Comparison of ENCODE assay signal across 1 cellular context in the genomic region with DNA sequence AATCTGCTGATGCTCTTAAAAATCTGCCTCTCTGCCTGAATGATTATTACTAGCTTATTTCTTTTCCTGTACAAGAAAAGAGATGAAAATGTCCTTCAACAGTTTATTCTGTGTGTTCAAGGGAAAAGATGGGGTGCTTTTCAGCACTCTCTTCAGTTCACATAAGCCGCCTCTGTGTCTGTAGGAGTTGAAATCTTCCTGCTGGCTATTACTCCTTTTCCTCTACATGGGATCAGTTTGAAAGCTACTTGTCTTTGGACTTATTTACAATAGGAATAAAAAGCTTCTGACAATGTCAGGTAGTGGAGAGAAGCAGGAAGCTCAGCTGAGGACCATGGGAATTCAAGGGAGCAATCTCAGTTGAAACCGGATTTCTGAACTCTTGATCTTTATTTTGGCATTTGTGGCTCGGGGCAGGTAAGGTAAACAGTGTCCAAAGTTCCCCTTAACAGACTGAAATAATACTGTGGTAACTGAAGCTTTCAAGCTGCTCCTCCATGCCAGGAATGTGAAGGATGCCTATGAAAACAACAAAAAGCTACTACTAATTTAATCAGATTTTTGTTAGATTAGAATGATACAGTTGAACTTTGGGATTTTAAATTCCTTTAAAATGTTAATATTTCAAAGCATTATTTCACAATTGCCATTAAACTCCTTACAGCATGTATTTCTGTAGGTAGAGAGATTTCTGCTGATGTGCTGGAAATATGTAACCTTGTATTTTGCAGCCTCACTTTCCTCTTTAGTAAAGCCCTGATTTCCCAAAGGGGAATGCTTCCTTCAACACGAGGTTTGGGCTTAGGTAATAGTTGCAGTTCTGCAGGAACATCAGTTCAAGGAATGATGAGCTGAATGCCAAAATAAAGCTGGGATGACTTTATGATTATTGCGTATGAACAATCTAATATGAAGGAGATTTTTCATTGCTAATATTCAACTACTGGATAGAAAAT.
A peak's percentile ranks its signal among the peaks of the same experiment; 100 is the strongest.
TF ChIP-seq lines count a peak whose summit lies in the region.

No MANE protein-coding gene starts in this region.

TF ChIP-seq in HepG2, 621 proteins besides CTCF, POLR2A, EP300 and RAD21 (continued from another document and continues in another):
- TF ChIP-seq SNAPC4 (CRISPR knock-in tag; IDR thresholded peaks at IDR 0.05) = no peak
- TF ChIP-seq MBNL3 (CRISPR knock-in tag; conservative IDR thresholded peaks at IDR 0.05) = no peak
- TF ChIP-seq ZNF343 (CRISPR knock-in tag; IDR thresholded peaks at IDR 0.05) = no peak
- TF ChIP-seq NR2C2 (CRISPR knock-in tag; IDR thresholded peaks at IDR 0.05; ENCODE audit: borderline replicate concordance) = peak; percentile 2; the same call in 1 of the 2 replicates
- no peak for TF ChIP-seq RBFOX2 (IDR thresholded peaks at IDR 0.05; ENCODE audit: low read depth, low read length)
- TF ChIP-seq ZMAT5 (CRISPR knock-in tag; IDR thresholded peaks at IDR 0.05; ENCODE audit: borderline replicate concordance, low read depth) = no peak
- TF ChIP-seq CC2D1A (CRISPR knock-in tag; IDR thresholded peaks at IDR 0.05) = no peak
- no peak for TF ChIP-seq GPBP1L1 (CRISPR knock-in tag; IDR thresholded peaks at IDR 0.05)
- TF ChIP-seq ZNF17 (CRISPR knock-in tag; IDR thresholded peaks at IDR 0.05) = no peak
- TF ChIP-seq, protein P1, sequence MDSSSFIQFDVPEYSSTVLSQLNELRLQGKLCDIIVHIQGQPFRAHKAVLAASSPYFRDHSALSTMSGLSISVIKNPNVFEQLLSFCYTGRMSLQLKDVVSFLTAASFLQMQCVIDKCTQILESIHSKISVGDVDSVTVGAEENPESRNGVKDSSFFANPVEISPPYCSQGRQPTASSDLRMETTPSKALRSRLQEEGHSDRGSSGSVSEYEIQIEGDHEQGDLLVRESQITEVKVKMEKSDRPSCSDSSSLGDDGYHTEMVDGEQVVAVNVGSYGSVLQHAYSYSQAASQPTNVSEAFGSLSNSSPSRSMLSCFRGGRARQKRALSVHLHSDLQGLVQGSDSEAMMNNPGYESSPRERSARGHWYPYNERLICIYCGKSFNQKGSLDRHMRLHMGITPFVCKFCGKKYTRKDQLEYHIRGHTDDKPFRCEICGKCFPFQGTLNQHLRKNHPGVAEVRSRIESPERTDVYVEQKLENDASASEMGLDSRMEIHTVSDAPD (CRISPR knock-in tag; IDR thresholded peaks at IDR 0.05) = peak; percentile 95
- no peak for TF ChIP-seq ZNF383 (CRISPR knock-in tag; IDR thresholded peaks at IDR 0.05; ENCODE audit: borderline replicate concordance)
- TF ChIP-seq PHF8 (CRISPR knock-in tag; IDR thresholded peaks at IDR 0.05) = no peak
- TF ChIP-seq, protein P2, sequence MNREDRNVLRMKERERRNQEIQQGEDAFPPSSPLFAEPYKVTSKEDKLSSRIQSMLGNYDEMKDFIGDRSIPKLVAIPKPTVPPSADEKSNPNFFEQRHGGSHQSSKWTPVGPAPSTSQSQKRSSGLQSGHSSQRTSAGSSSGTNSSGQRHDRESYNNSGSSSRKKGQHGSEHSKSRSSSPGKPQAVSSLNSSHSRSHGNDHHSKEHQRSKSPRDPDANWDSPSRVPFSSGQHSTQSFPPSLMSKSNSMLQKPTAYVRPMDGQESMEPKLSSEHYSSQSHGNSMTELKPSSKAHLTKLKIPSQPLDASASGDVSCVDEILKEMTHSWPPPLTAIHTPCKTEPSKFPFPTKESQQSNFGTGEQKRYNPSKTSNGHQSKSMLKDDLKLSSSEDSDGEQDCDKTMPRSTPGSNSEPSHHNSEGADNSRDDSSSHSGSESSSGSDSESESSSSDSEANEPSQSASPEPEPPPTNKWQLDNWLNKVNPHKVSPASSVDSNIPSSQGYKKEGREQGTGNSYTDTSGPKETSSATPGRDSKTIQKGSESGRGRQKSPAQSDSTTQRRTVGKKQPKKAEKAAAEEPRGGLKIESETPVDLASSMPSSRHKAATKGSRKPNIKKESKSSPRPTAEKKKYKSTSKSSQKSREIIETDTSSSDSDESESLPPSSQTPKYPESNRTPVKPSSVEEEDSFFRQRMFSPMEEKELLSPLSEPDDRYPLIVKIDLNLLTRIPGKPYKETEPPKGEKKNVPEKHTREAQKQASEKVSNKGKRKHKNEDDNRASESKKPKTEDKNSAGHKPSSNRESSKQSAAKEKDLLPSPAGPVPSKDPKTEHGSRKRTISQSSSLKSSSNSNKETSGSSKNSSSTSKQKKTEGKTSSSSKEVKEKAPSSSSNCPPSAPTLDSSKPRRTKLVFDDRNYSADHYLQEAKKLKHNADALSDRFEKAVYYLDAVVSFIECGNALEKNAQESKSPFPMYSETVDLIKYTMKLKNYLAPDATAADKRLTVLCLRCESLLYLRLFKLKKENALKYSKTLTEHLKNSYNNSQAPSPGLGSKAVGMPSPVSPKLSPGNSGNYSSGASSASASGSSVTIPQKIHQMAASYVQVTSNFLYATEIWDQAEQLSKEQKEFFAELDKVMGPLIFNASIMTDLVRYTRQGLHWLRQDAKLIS (CRISPR knock-in tag; IDR thresholded peaks at IDR 0.05) = no peak
- TF ChIP-seq CHD4 (IDR thresholded peaks at IDR 0.05; ENCODE audit: borderline replicate concordance, low read length) = no peak; the same call in 1 of the 2 replicates
- TF ChIP-seq, protein P3, sequence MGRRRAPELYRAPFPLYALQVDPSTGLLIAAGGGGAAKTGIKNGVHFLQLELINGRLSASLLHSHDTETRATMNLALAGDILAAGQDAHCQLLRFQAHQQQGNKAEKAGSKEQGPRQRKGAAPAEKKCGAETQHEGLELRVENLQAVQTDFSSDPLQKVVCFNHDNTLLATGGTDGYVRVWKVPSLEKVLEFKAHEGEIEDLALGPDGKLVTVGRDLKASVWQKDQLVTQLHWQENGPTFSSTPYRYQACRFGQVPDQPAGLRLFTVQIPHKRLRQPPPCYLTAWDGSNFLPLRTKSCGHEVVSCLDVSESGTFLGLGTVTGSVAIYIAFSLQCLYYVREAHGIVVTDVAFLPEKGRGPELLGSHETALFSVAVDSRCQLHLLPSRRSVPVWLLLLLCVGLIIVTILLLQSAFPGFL (CRISPR knock-in tag; IDR thresholded peaks at IDR 0.05) = no peak
- TF ChIP-seq POGZ (CRISPR knock-in tag; IDR thresholded peaks at IDR 0.05) = peak; percentile 83
- no peak for TF ChIP-seq SMARCC2 (IDR thresholded peaks at IDR 0.05)
- no peak for TF ChIP-seq ZNF7 (CRISPR knock-in tag; IDR thresholded peaks at IDR 0.05)
- TF ChIP-seq FOXC1 (CRISPR knock-in tag; IDR thresholded peaks at IDR 0.05; ENCODE audit: borderline replicate concordance) = no peak
- peak; percentile 98 for TF ChIP-seq ZNF775 (CRISPR knock-in tag; IDR thresholded peaks at IDR 0.05; ENCODE audit: borderline replicate concordance)
- no peak for TF ChIP-seq REXO4 (CRISPR knock-in tag; IDR thresholded peaks at IDR 0.05; ENCODE audit: borderline replicate concordance)
- no peak for TF ChIP-seq ZNF629 (CRISPR knock-in tag; conservative IDR thresholded peaks at IDR 0.05)
- TF ChIP-seq AHR (CRISPR knock-in tag; IDR thresholded peaks at IDR 0.05) = no peak
- no peak for TF ChIP-seq IRX3 (CRISPR knock-in tag; IDR thresholded peaks at IDR 0.05; ENCODE audit: borderline replicate concordance, low read depth)
- TF ChIP-seq HNRNPL (IDR thresholded peaks at IDR 0.05; ENCODE audit: low read depth, low read length) = no peak
- peak; percentile 74; the same call in 1 of the 2 replicates for TF ChIP-seq ETV5 (CRISPR knock-in tag; IDR thresholded peaks at IDR 0.05; ENCODE audit: borderline replicate concordance)
- TF ChIP-seq ATRX (CRISPR knock-in tag; IDR thresholded peaks at IDR 0.05; ENCODE audit: borderline replicate concordance) = no peak
- TF ChIP-seq TBL1XR1 (IDR thresholded peaks at IDR 0.05; ENCODE audit: borderline replicate concordance, low read length, partially characterized antibody) = no peak
- TF ChIP-seq, protein P4, sequence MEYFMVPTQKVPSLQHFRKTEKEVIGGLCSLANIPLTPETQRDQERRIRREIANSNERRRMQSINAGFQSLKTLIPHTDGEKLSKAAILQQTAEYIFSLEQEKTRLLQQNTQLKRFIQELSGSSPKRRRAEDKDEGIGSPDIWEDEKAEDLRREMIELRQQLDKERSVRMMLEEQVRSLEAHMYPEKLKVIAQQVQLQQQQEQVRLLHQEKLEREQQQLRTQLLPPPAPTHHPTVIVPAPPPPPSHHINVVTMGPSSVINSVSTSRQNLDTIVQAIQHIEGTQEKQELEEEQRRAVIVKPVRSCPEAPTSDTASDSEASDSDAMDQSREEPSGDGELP (IDR thresholded peaks at IDR 0.05; ENCODE audit: borderline replicate concordance, low read depth) = peak; percentile 79; the same call in 1 of the 2 replicates
- TF ChIP-seq RELA (CRISPR knock-in tag; IDR thresholded peaks at IDR 0.05) = no peak
- no peak for TF ChIP-seq ZNF572 (CRISPR knock-in tag; IDR thresholded peaks at IDR 0.05)
- TF ChIP-seq ZNF446 (CRISPR knock-in tag; IDR thresholded peaks at IDR 0.05) = no peak
- 0 out of 2 replicates have a peak, but pooled peaks have one; percentile 59 for TF ChIP-seq IRF2 (CRISPR knock-in tag; IDR thresholded peaks at IDR 0.05)
- no peak for TF ChIP-seq ARHGAP35 (CRISPR knock-in tag; IDR thresholded peaks at IDR 0.05; ENCODE audit: borderline replicate concordance)
- TF ChIP-seq ZSCAN25 (CRISPR knock-in tag; IDR thresholded peaks at IDR 0.05) = no peak
- TF ChIP-seq RAD51 (IDR thresholded peaks at IDR 0.05; ENCODE audit: borderline replicate concordance) = no peak
- TF ChIP-seq RXRB (CRISPR knock-in tag; IDR thresholded peaks at IDR 0.05; ENCODE audit: borderline replicate concordance) = peak; percentile 81; the same call in 1 of the 2 replicates
- TF ChIP-seq ATF1 (CRISPR knock-in tag; IDR thresholded peaks at IDR 0.05) = peak; percentile 34; the same call in 1 of the 2 replicates
- TF ChIP-seq ASH2L (IDR thresholded peaks at IDR 0.05; ENCODE audit: insufficient read length, low read depth, low read length) = peak; percentile 61
- TF ChIP-seq BHLHE40 (IDR thresholded peaks at IDR 0.05; ENCODE audit: low read length) = no peak
- TF ChIP-seq SOX5 (CRISPR knock-in tag; IDR thresholded peaks at IDR 0.05; ENCODE audit: borderline replicate concordance) = peak; percentile 75; the same call in 1 of the 2 replicates
- TF ChIP-seq GTF3A (CRISPR knock-in tag; conservative IDR thresholded peaks at IDR 0.05) = no peak
- no peak for TF ChIP-seq NCOA5 (CRISPR knock-in tag; IDR thresholded peaks at IDR 0.05)
- peak; percentile 67; the same call in 1 of the 2 replicates for TF ChIP-seq NFIC (IDR thresholded peaks at IDR 0.05; ENCODE audit: low read length)
- TF ChIP-seq, protein P5, sequence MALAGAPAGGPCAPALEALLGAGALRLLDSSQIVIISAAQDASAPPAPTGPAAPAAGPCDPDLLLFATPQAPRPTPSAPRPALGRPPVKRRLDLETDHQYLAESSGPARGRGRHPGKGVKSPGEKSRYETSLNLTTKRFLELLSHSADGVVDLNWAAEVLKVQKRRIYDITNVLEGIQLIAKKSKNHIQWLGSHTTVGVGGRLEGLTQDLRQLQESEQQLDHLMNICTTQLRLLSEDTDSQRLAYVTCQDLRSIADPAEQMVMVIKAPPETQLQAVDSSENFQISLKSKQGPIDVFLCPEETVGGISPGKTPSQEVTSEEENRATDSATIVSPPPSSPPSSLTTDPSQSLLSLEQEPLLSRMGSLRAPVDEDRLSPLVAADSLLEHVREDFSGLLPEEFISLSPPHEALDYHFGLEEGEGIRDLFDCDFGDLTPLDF (CRISPR knock-in tag; IDR thresholded peaks at IDR 0.05) = no peak
- TF ChIP-seq, protein P6, sequence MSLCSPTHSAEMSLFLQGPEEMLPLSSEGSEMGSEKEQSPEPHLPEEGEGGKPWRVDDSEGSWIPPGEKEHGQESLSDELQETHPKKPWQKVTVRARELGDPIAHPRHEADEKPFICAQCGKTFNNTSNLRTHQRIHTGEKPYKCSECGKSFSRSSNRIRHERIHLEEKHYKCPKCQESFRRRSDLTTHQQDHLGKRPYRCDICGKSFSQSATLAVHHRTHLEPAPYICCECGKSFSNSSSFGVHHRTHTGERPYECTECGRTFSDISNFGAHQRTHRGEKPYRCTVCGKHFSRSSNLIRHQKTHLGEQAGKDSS (CRISPR knock-in tag; IDR thresholded peaks at IDR 0.05; ENCODE audit: borderline replicate concordance, low read depth) = no peak
- TF ChIP-seq EZH2 (conservative IDR thresholded peaks at IDR 0.05; ENCODE audit: low read depth, low read length) = no peak
